ENCODE assay signal across 20 cellular contexts in the genomic region with DNA sequence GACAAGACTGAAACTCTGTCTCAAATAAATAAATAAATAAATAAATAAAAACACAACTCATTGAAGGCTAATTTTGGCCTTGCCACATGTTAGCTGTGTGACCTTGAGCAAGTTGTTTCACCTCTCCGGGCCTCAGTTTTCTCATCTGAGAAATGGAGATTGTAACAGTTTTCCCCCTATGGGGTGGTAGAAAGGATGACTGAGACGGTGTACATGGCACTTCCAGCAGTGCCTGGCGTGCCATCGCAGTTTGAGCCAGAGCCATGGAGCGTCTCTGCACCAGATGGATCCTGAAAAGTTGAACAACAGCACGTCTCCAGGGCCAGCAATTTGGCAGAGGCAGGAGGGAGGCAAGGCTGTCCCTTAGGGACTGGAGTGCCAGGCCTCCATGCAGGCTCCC. TPM values are rescaled to one million over a fixed set of nuclear protein-coding genes. Genes with fewer than 3 reads are reported as not detected.
"Had no signal": no experiment of that assay in that cellular context is flagged by ENCODE, and none has a peak within 500 bp of the region (broad histone marks: within the 10 kb centered on the region; RNA-seq: fewer than 3 reads in every experiment).

No MANE protein-coding gene starts in this region.

- H3K27me3 ChIP-seq: right atrium auricular region, suprapubic skin had no signal

- H3K9me3 Mint-ChIP-seq: activated B cell treated with CpG ODN at 0.5 μM for 24 hours, nephron progenitor cell had no signal

- DNase-seq: activated B cell treated with CpG ODN at 0.5 μM for 24 hours; activated CD8-positive, alpha-beta memory T cell treated with anti-CD3 and anti-CD28 coated beads, Interleukin-2, amount 50 U/mL, for 4 hours; aorta; cerebellar nuclear complex; effector memory CD4-positive, alpha-beta T cell; foreskin melanocyte; mesendoderm; nephron progenitor cell; small intestine; stimulated activated CD4-positive, alpha-beta T cell treated with anti-CD3 and anti-CD28 coated beads, Interleukin-4, amount 100 ng/mL, for 4 hours; stimulated activated CD8-positive, alpha-beta memory T cell treated with anti-CD3 and anti-CD28 coated beads, Interleukin-4, amount 100 ng/mL, for 48 hours; stimulated activated naive CD4-positive, alpha-beta T cell treated with Interleukin-2 at 50 U/mL for 16 hours; trophoblast cell had no signal

- H3K36me3 ChIP-seq: right atrium auricular region, suprapubic skin had no signal

- H3K27me3 Mint-ChIP-seq: activated B cell treated with CpG ODN at 0.5 μM for 24 hours, progenitor cell of endocrine pancreas had no signal

- H3K4me3 ChIP-seq: right atrium auricular region, suprapubic skin had no signal

- H3K4me1 Mint-ChIP-seq: nephron progenitor cell had no signal

- H3K27ac Mint-ChIP-seq: activated B cell treated with CpG ODN at 0.5 μM for 24 hours, nephron progenitor cell, progenitor cell of endocrine pancreas had no signal

- H3K4me3 Mint-ChIP-seq: activated B cell treated with CpG ODN at 0.5 μM for 24 hours, nephron progenitor cell had no signal

- H3K27ac ChIP-seq: right atrium auricular region, suprapubic skin had no signal

- H3K4me1 ChIP-seq: suprapubic skin had no signal

- H3K9me3 ChIP-seq: right atrium auricular region, suprapubic skin had no signal

RNA-seq across cellular contexts. Expression of a gene that starts 32.7 kb away (rescaled TPM):
- total RNA-seq: activated B cell treated with CpG ODN at 0.5 μM for 24 hours; aorta; fibroblast of lung; lower leg skin; omental fat pad; progenitor cell of endocrine pancreas; right atrium auricular region; suprapubic skin; T-helper 2 cell treated with Interferon-gamma antibody and Interleukin-4, amounts not matched to agents 100 ng/mL and 5 ng/mL, for 36 hours had no signal
- polyA plus RNA-seq: aorta, fibroblast of lung, small intestine had no signal

RNA-seq across cellular contexts. Expression of a gene that starts 37.0 kb away (rescaled TPM):
- total RNA-seq: activated B cell treated with CpG ODN at 0.5 μM for 24 hours; aorta; fibroblast of lung; lower leg skin; omental fat pad; progenitor cell of endocrine pancreas; right atrium auricular region; suprapubic skin; T-helper 2 cell treated with Interferon-gamma antibody and Interleukin-4, amounts not matched to agents 100 ng/mL and 5 ng/mL, for 36 hours had no signal
- polyA plus RNA-seq: aorta, fibroblast of lung, small intestine had no signal

RNA-seq across cellular contexts. Expression of a gene that starts 39.8 kb away (rescaled TPM):
- total RNA-seq: activated B cell treated with CpG ODN at 0.5 μM for 24 hours; aorta; fibroblast of lung; omental fat pad; progenitor cell of endocrine pancreas; right atrium auricular region; suprapubic skin; T-helper 2 cell treated with Interferon-gamma antibody and Interleukin-4, amounts not matched to agents 100 ng/mL and 5 ng/mL, for 36 hours had no signal
- polyA plus RNA-seq: aorta, fibroblast of lung, small intestine had no signal

RNA-seq across cellular contexts. Expression of a gene that starts 44.7 kb away (rescaled TPM):
- total RNA-seq: activated B cell treated with CpG ODN at 0.5 μM for 24 hours; aorta; fibroblast of lung; lower leg skin; omental fat pad; progenitor cell of endocrine pancreas; right atrium auricular region; suprapubic skin; T-helper 2 cell treated with Interferon-gamma antibody and Interleukin-4, amounts not matched to agents 100 ng/mL and 5 ng/mL, for 36 hours had no signal
- polyA plus RNA-seq: aorta, fibroblast of lung, small intestine had no signal
